1 cellular context compared by ENCODE assay signal in the genomic region with DNA sequence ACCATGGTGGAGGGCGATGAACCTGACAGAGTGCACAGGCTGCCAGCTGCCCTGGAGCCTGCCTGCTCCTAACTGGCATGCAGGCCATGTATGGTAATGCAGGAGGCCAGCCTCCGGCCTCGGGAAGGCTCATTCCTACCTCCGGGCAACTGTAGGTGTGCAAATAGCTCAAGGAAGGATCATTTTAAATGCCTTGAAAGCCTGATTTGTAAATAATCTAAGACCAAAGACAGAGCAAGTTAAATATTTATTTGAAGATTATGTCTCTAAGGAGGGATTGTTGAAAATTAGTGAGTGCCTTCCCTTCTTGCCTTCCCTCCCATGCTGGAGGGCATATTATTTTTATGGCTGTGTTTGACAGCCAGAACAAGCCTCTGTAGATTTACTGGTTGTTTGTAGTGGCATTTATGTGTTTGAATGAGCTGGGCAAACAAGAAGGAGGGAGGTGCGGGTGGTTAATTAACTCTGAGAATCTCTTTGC.
TF ChIP-seq lines count a peak whose summit lies in the region.

No MANE protein-coding gene starts in this region.

TF ChIP-seq in H1, 55 proteins besides CTCF, POLR2A, EP300 and RAD21:
- peak; percentile 58 for TF ChIP-seq SRF (IDR thresholded peaks at IDR 0.05; ENCODE audit: low read depth, low read length)
- no peak for TF ChIP-seq SAP30 (IDR thresholded peaks at IDR 0.05; ENCODE audit: insufficient read depth, insufficient replicate concordance, low read length)
